ENCODE assay signal across 11 cellular contexts in the genomic region with DNA sequence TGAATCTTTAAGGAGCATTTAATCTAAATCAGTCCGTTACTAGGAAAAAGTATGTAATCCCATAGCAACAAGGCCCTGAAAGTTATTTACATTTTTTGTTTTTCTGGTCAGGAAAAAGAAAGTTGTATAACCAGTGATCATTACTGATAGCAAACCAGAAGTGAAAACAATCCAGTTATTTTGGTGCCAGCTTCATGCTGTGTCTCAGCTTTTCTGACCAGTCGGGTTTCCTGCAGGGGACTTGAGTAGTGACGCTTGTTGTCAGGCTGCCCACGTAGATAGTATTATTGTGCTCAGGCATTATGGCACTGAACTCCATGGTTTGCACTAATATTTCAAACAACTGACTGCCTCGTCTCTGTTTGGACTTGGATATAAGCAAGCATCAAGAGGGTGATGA. TPM values are rescaled to one million over a fixed set of nuclear protein-coding genes. Genes with fewer than 3 reads are reported as not detected.
A peak's percentile ranks its signal among the peaks of the same experiment; 100 is the strongest.
DNase-seq lines count a peak whose midpoint lies in the region; ATAC-seq and TF ChIP-seq lines count a peak whose summit lies in the region.
"Had no signal": no experiment of that assay in that cellular context is flagged by ENCODE, and none has a peak within 500 bp of the region (broad histone marks: within the 10 kb centered on the region; RNA-seq: fewer than 3 reads in every experiment).

No MANE protein-coding gene starts in this region.

- peaks cover 61% of the 10 kb centered on the region for H3K36me3 Mint-ChIP-seq in stimulated activated naive CD8-positive, alpha-beta T cell treated with anti-CD3 and anti-CD28 coated beads, Interleukin-15, Interleukin-2, amounts not matched to agents 100 ng/mL and 50 ng/mL, for 24 hours (ENCODE audit: low read depth)
- H3K36me3 Mint-ChIP-seq in activated T-helper 17 cell treated with anti-CD3 and anti-CD28 coated beads, Interleukin-2, amount 50 U/mL, for 72 hours (ENCODE audit: low read depth) = peaks cover 99% of the 10 kb centered on the region
- peaks cover 49% of the 10 kb centered on the region for H3K36me3 Mint-ChIP-seq in stimulated activated memory B cell treated with anti-CD40 and anti-IgM and Interleukin-4, amounts not matched to agents 10 μg/mL and 1 μg/mL and 100 μg/mL, for 72 hours

- H3K4me1 Mint-ChIP-seq in stimulated activated naive CD8-positive, alpha-beta T cell treated with anti-CD3 and anti-CD28 coated beads, Interleukin-15, Interleukin-2, amounts not matched to agents 100 ng/mL and 50 ng/mL, for 24 hours (ENCODE audit: low read depth) = peaks cover 12% of the 10 kb centered on the region
- H3K4me1 Mint-ChIP-seq in stimulated activated naive CD8-positive, alpha-beta T cell treated with anti-CD3 and anti-CD28 coated beads, Interleukin-15, amount 100 ng/mL, for 72 hours = peaks cover 5% of the 10 kb centered on the region
- peaks cover 13% of the 10 kb centered on the region for H3K4me1 Mint-ChIP-seq in activated T-helper 17 cell treated with anti-CD3 and anti-CD28 coated beads, Interleukin-2, amount 50 U/mL, for 72 hours
- H3K4me1 Mint-ChIP-seq in stimulated activated memory B cell treated with anti-CD40 and anti-IgM and Interleukin-4, amounts not matched to agents 10 μg/mL and 1 μg/mL and 100 μg/mL, for 72 hours = peaks cover 4% of the 10 kb centered on the region

- DNase-seq in stimulated activated naive CD8-positive, alpha-beta T cell treated with anti-CD3 and anti-CD28 coated beads, Interleukin-15, amount 100 ng/mL, for 72 hours = no peak
- no peak for DNase-seq in mucosa of descending colon
- DNase-seq in iPS-NIHi7 (ENCODE audit: extremely low spot score) = no peak
- no peak for DNase-seq in COR-L47 (lab: John Stamatoyannopoulos, UW)
- DNase-seq: activated CD4-positive, alpha-beta memory T cell treated with anti-CD3 and anti-CD28 coated beads, Interleukin-2, amount 10 ng/mL, durations not matched to agents 7 days and 5 days; cortex of kidney had no signal

- H3K4me3 ChIP-seq in mucosa of descending colon = no peak overlapping the region
- H3K4me3 ChIP-seq: smooth muscle cell had no signal

- no peaks in the 10 kb centered on the region for H3K9me3 Mint-ChIP-seq in stimulated activated naive CD8-positive, alpha-beta T cell treated with anti-CD3 and anti-CD28 coated beads, Interleukin-15, Interleukin-2, amounts not matched to agents 100 ng/mL and 50 ng/mL, for 24 hours
- no peaks in the 10 kb centered on the region for H3K9me3 Mint-ChIP-seq in stimulated activated naive CD8-positive, alpha-beta T cell treated with anti-CD3 and anti-CD28 coated beads, Interleukin-15, amount 100 ng/mL, for 72 hours
- H3K9me3 Mint-ChIP-seq in activated T-helper 17 cell treated with anti-CD3 and anti-CD28 coated beads, Interleukin-2, amount 50 U/mL, for 72 hours = no peaks in the 10 kb centered on the region
- no peaks in the 10 kb centered on the region for H3K9me3 Mint-ChIP-seq in stimulated activated memory B cell treated with anti-CD40 and anti-IgM and Interleukin-4, amounts not matched to agents 10 μg/mL and 1 μg/mL and 100 μg/mL, for 72 hours
- H3K9me3 Mint-ChIP-seq: activated CD4-positive, alpha-beta memory T cell treated with anti-CD3 and anti-CD28 coated beads, Interleukin-2, amount 10 ng/mL, durations not matched to agents 7 days and 5 days had no signal

- peak overlapping the region; percentile 43 for H3K27ac Mint-ChIP-seq in stimulated activated naive CD8-positive, alpha-beta T cell treated with anti-CD3 and anti-CD28 coated beads, Interleukin-15, Interleukin-2, amounts not matched to agents 100 ng/mL and 50 ng/mL, for 24 hours
- peak overlapping the region in 1 of 2 donors; percentile 67 for H3K27ac Mint-ChIP-seq in stimulated activated naive CD8-positive, alpha-beta T cell treated with anti-CD3 and anti-CD28 coated beads, Interleukin-15, amount 100 ng/mL, for 72 hours
- peak overlapping the region; percentile 32 for H3K27ac Mint-ChIP-seq in activated T-helper 17 cell treated with anti-CD3 and anti-CD28 coated beads, Interleukin-2, amount 50 U/mL, for 72 hours
- H3K27ac Mint-ChIP-seq in stimulated activated memory B cell treated with anti-CD40 and anti-IgM and Interleukin-4, amounts not matched to agents 10 μg/mL and 1 μg/mL and 100 μg/mL, for 72 hours = peak overlapping the region; percentile 54
- H3K27ac Mint-ChIP-seq: activated CD4-positive, alpha-beta memory T cell treated with anti-CD3 and anti-CD28 coated beads, Interleukin-2, amount 10 ng/mL, durations not matched to agents 7 days and 5 days had no signal

- H3K36me3 ChIP-seq in mucosa of descending colon (ENCODE audit: low read depth) = peaks cover 5% of the 10 kb centered on the region

- no peak overlapping the region for H3K4me3 Mint-ChIP-seq in stimulated activated naive CD8-positive, alpha-beta T cell treated with anti-CD3 and anti-CD28 coated beads, Interleukin-15, Interleukin-2, amounts not matched to agents 100 ng/mL and 50 ng/mL, for 24 hours
- H3K4me3 Mint-ChIP-seq in stimulated activated naive CD8-positive, alpha-beta T cell treated with anti-CD3 and anti-CD28 coated beads, Interleukin-15, amount 100 ng/mL, for 72 hours = no peak overlapping the region
- no peak overlapping the region for H3K4me3 Mint-ChIP-seq in activated T-helper 17 cell treated with anti-CD3 and anti-CD28 coated beads, Interleukin-2, amount 50 U/mL, for 72 hours
- no peak overlapping the region for H3K4me3 Mint-ChIP-seq in stimulated activated memory B cell treated with anti-CD40 and anti-IgM and Interleukin-4, amounts not matched to agents 10 μg/mL and 1 μg/mL and 100 μg/mL, for 72 hours
- H3K4me3 Mint-ChIP-seq: activated CD4-positive, alpha-beta memory T cell treated with anti-CD3 and anti-CD28 coated beads, Interleukin-2, amount 10 ng/mL, durations not matched to agents 7 days and 5 days had no signal

- no peak for TF ChIP-seq CTCF in mucosa of descending colon (IDR thresholded peaks at IDR 0.05)

- no peaks in the 10 kb centered on the region for H3K4me1 ChIP-seq in mucosa of descending colon (ENCODE audit: low read depth)

- no peaks in the 10 kb centered on the region for H3K9me3 ChIP-seq in mucosa of descending colon

- no peak for ATAC-seq in stimulated activated naive CD8-positive, alpha-beta T cell treated with anti-CD3 and anti-CD28 coated beads, Interleukin-15, amount 100 ng/mL, for 72 hours
- ATAC-seq in HG02870 (IDR thresholded peaks at IDR 0.05; ENCODE audit: unreplicated experiment) (peak; percentile 42), mucosa of descending colon (no peak)
- no peak for ATAC-seq in activated T-helper 17 cell treated with anti-CD3 and anti-CD28 coated beads, Interleukin-2, amount 50 U/mL, for 72 hours (replicated peaks)
- ATAC-seq in stimulated activated memory B cell treated with anti-CD40 and anti-IgM and Interleukin-4, amounts not matched to agents 10 μg/mL and 1 μg/mL and 100 μg/mL, for 72 hours = no peak

- intact Hi-C loops in mucosa of descending colon (cut with DNase I, micrococcal nuclease) = no loop called here

- no peaks in the 10 kb centered on the region for H3K27me3 Mint-ChIP-seq in stimulated activated naive CD8-positive, alpha-beta T cell treated with anti-CD3 and anti-CD28 coated beads, Interleukin-15, Interleukin-2, amounts not matched to agents 100 ng/mL and 50 ng/mL, for 24 hours
- H3K27me3 Mint-ChIP-seq in stimulated activated naive CD8-positive, alpha-beta T cell treated with anti-CD3 and anti-CD28 coated beads, Interleukin-15, amount 100 ng/mL, for 72 hours = no peaks in the 10 kb centered on the region
- H3K27me3 Mint-ChIP-seq in activated T-helper 17 cell treated with anti-CD3 and anti-CD28 coated beads, Interleukin-2, amount 50 U/mL, for 72 hours = no peaks in the 10 kb centered on the region
- no peaks in the 10 kb centered on the region for H3K27me3 Mint-ChIP-seq in stimulated activated memory B cell treated with anti-CD40 and anti-IgM and Interleukin-4, amounts not matched to agents 10 μg/mL and 1 μg/mL and 100 μg/mL, for 72 hours
- H3K27me3 Mint-ChIP-seq: activated CD4-positive, alpha-beta memory T cell treated with anti-CD3 and anti-CD28 coated beads, Interleukin-2, amount 10 ng/mL, durations not matched to agents 7 days and 5 days had no signal

RNA-seq across cellular contexts. Expression of gene SASS6, which starts 55.2 kb away (rescaled TPM):
- 10 to 100 TPM; 14.1 to 14.3 TPM for total RNA-seq in activated T-helper 17 cell treated with anti-CD3 and anti-CD28 coated beads, Interleukin-2, amount 50 U/mL, for 72 hours
- 1 to 10 TPM; 2.3 to 4.8 (median 4.4) TPM for total RNA-seq in mucosa of descending colon

RNA-seq across cellular contexts. Expression of gene TRMT13, which starts 55.4 kb away (rescaled TPM):
- 10 to 100 TPM; 18.4 to 23.5 TPM for total RNA-seq in activated T-helper 17 cell treated with anti-CD3 and anti-CD28 coated beads, Interleukin-2, amount 50 U/mL, for 72 hours
- 10 to 100 TPM; 10.9 to 19.4 (median 14.4) TPM for total RNA-seq in mucosa of descending colon
